ENCODE assay signal across 26 cellular contexts in genomic region chr1:109844609-109845008, GRCh38.
"Had no signal": no experiment of that assay in that cellular context is flagged by ENCODE, and none has a peak within 500 bp of the region (broad histone marks: within the 10 kb centered on the region; RNA-seq: fewer than 3 reads in every experiment).

No MANE protein-coding gene starts in this region.

- H3K27ac Mint-ChIP-seq: natural killer cell; nephron; stimulated activated effector memory CD8-positive, alpha-beta T cell treated with anti-CD3 and anti-CD28 coated beads, Interleukin-12 subunit alpha, Interleukin-12 subunit beta, amount 100 ng/mL, for 72 hours; stimulated activated naive B cell treated with anti-CD40 and anti-IgM and Interleukin-4, amounts not matched to agents 10 μg/mL and 1 μg/mL and 100 μg/mL, for 72 hours; stimulated activated naive CD8-positive, alpha-beta T cell treated with anti-CD3 and anti-CD28 coated beads, Interleukin-15, Interleukin-2, amounts not matched to agents 100 ng/mL and 50 ng/mL, for 24 hours had no signal

- H3K27me3 Mint-ChIP-seq: stimulated activated naive CD8-positive, alpha-beta T cell treated with anti-CD3 and anti-CD28 coated beads, Interleukin-15, Interleukin-2, amounts not matched to agents 100 ng/mL and 50 ng/mL, for 24 hours had no signal

- H3K9me3 Mint-ChIP-seq: natural killer cell; stimulated activated effector memory CD8-positive, alpha-beta T cell treated with anti-CD3 and anti-CD28 coated beads, Interleukin-12 subunit alpha, Interleukin-12 subunit beta, amount 100 ng/mL, for 72 hours; stimulated activated naive CD8-positive, alpha-beta T cell treated with anti-CD3 and anti-CD28 coated beads, Interleukin-15, Interleukin-2, amounts not matched to agents 100 ng/mL and 50 ng/mL, for 24 hours had no signal

- H3K4me3 ChIP-seq: pancreas, prostate gland, right atrium auricular region, right lobe of liver, sigmoid colon, stomach, thoracic aorta, thyroid gland, tibial nerve, upper lobe of right lung, uterus had no signal

- H3K4me1 Mint-ChIP-seq: natural killer cell had no signal

- H3K36me3 ChIP-seq: neutrophil, pancreas, prostate gland, right atrium auricular region, right lobe of liver, sigmoid colon, stomach, thoracic aorta, thyroid gland, tibial nerve, upper lobe of right lung, uterus had no signal

- H3K27ac ChIP-seq: neutrophil, pancreas, prostate gland, right atrium auricular region, right lobe of liver, sigmoid colon, stomach, thoracic aorta, thyroid gland, tibial nerve, upper lobe of right lung, uterus had no signal

- H3K9me3 ChIP-seq: neutrophil, pancreas, prostate gland, right atrium auricular region, right lobe of liver, sigmoid colon, stomach, thoracic aorta, thyroid gland, tibial nerve, upper lobe of right lung, uterus had no signal

- H3K36me3 Mint-ChIP-seq: natural killer cell; stimulated activated effector memory CD8-positive, alpha-beta T cell treated with anti-CD3 and anti-CD28 coated beads, Interleukin-12 subunit alpha, Interleukin-12 subunit beta, amount 100 ng/mL, for 72 hours had no signal

- DNase-seq: naive thymus-derived CD4-positive, alpha-beta T cell; natural killer cell; nucleus accumbens; pancreas; right lobe of liver; sigmoid colon; small intestine; stimulated activated CD4-positive, alpha-beta T cell treated with anti-CD3 and anti-CD28 coated beads, Interleukin-15, amount 100 ng/mL, for 24 hours; stimulated activated CD4-positive, alpha-beta T cell treated with anti-CD3 and anti-CD28 coated beads, Interleukin-2, amount 100 ng/mL, for 24 hours; stimulated activated CD4-positive, alpha-beta T cell treated with anti-CD3 and anti-CD28 coated beads, Interleukin-2, amount 100 ng/mL, for 48 hours; stimulated activated CD4-positive, alpha-beta T cell treated with anti-CD3 and anti-CD28 coated beads, Interleukin-4, amount 100 ng/mL, for 24 hours; stimulated activated naive B cell treated with anti-CD40 and anti-IgM and Interleukin-4, amounts not matched to agents 10 μg/mL and 1 μg/mL and 100 μg/mL, for 72 hours; stimulated activated naive CD4-positive, alpha-beta T cell treated with Interleukin-2 at 50 U/mL for 16 hours; stomach; thyroid gland; trophoblast cell; upper lobe of right lung; uterus had no signal

- FAIRE-seq: pancreas, small intestine had no signal

- H3K27me3 ChIP-seq: neutrophil, pancreas, right atrium auricular region, right lobe of liver, sigmoid colon, stomach, thyroid gland, tibial nerve, upper lobe of right lung, uterus had no signal

- H3K4me1 ChIP-seq: pancreas, prostate gland, right atrium auricular region, right lobe of liver, sigmoid colon, tibial nerve, upper lobe of right lung, uterus had no signal

- ATAC-seq: naive thymus-derived CD4-positive, alpha-beta T cell; natural killer cell; pancreas; right lobe of liver; stimulated activated effector memory CD8-positive, alpha-beta T cell treated with anti-CD3 and anti-CD28 coated beads, Interleukin-12 subunit alpha, Interleukin-12 subunit beta, amount 100 ng/mL, for 72 hours; stimulated activated naive B cell treated with anti-CD40 and anti-IgM and Interleukin-4, amounts not matched to agents 10 μg/mL and 1 μg/mL and 100 μg/mL, for 72 hours; upper lobe of right lung had no signal

- H3K4me3 Mint-ChIP-seq: naive thymus-derived CD4-positive, alpha-beta T cell; natural killer cell; nephron; stimulated activated effector memory CD8-positive, alpha-beta T cell treated with anti-CD3 and anti-CD28 coated beads, Interleukin-12 subunit alpha, Interleukin-12 subunit beta, amount 100 ng/mL, for 72 hours; stimulated activated naive B cell treated with anti-CD40 and anti-IgM and Interleukin-4, amounts not matched to agents 10 μg/mL and 1 μg/mL and 100 μg/mL, for 72 hours; stimulated activated naive CD8-positive, alpha-beta T cell treated with anti-CD3 and anti-CD28 coated beads, Interleukin-15, Interleukin-2, amounts not matched to agents 100 ng/mL and 50 ng/mL, for 24 hours had no signal
